In genomic region chr1:157292302-157292701, GRCh38 we compare ENCODE assay signal across 20 cellular contexts.
DNase-seq lines count a peak whose midpoint lies in the region; ATAC-seq and TF ChIP-seq lines count a peak whose summit lies in the region.
"Had no signal": no experiment of that assay in that cellular context is flagged by ENCODE, and none has a peak within 500 bp of the region (broad histone marks: within the 10 kb centered on the region; RNA-seq: fewer than 3 reads in every experiment).

No MANE protein-coding gene starts in this region.

- no peak overlapping the region for H3K9ac ChIP-seq in BLaER1 treated with 17β-estradiol and CSF1 and Interleukin-3, amounts not matched to agents 10 nM and 100 nM
- H3K9ac ChIP-seq in endodermal cell (ENCODE audit: extremely low read depth, low read length, poor library complexity, severe bottlenecking) (no peak overlapping the region), Karpas-422 (ENCODE audit: low read length) (no peak overlapping the region)

- no peaks in the 10 kb centered on the region for H3K9me3 ChIP-seq in right atrium auricular region
- H3K9me3 ChIP-seq in right cardiac atrium (ENCODE audit: control insufficient read depth, low read length) = no peaks in the 10 kb centered on the region
- peaks cover 0 to 16% (median 7%) of the 10 kb centered on the region in 11 experiments; a peak in 9 of 22 replicates for H3K9me3 ChIP-seq in BLaER1 treated with 17β-estradiol and CSF1 and Interleukin-3, amounts not matched to agents 10 nM and 100 nM (replicated peaks in 1 of 11)
- no peaks in the 10 kb centered on the region for H3K9me3 ChIP-seq in endodermal cell (ENCODE audit: control insufficient read depth, low read length)
- no peaks in the 10 kb centered on the region for H3K9me3 ChIP-seq in Karpas-422 (ENCODE audit: low read length)
- H3K9me3 ChIP-seq: A549, BE2C had no signal

- peaks cover 22% of the 10 kb centered on the region for H3K27me3 Mint-ChIP-seq in endodermal cell (ENCODE audit: insufficient read depth)

- no peaks in the 10 kb centered on the region for H3K9me2 ChIP-seq in Karpas-422 (replicated peaks; ENCODE audit: insufficient read depth, low read length)

- no peak for ATAC-seq in right cardiac atrium
- no peak for ATAC-seq in HG03108 (IDR thresholded peaks at IDR 0.05; ENCODE audit: unreplicated experiment)
- ATAC-seq: A549; CD8-positive, alpha-beta T cell; HCT116 had no signal

- no peaks in the 10 kb centered on the region for H3K9me3 Mint-ChIP-seq in endodermal cell
- H3K9me3 Mint-ChIP-seq: CD8-positive, alpha-beta T cell had no signal

- H3K4me1 ChIP-seq in right atrium auricular region (no peaks in the 10 kb centered on the region), right cardiac atrium (ENCODE audit: control insufficient read depth, insufficient read depth, low read length) (no peaks in the 10 kb centered on the region), endodermal cell (ENCODE audit: control insufficient read depth, insufficient read depth, low read length) (no peaks in the 10 kb centered on the region), Karpas-422 (ENCODE audit: low read length) (no peaks in the 10 kb centered on the region)
- H3K4me1 ChIP-seq in BLaER1 treated with 17β-estradiol and CSF1 and Interleukin-3, amounts not matched to agents 10 nM and 100 nM = peaks cover 9 to 53% (median 45%) of the 10 kb centered on the region in 10 experiments
- H3K4me1 ChIP-seq: A549, BE2C had no signal

- no peak overlapping the region for H3K27ac Mint-ChIP-seq in endodermal cell
- H3K27ac Mint-ChIP-seq: CD4-positive, CD25-positive, alpha-beta regulatory T cell; CD8-positive, alpha-beta T cell had no signal

- H3K4me3 ChIP-seq in right atrium auricular region (no peak overlapping the region), right cardiac atrium (ENCODE audit: low read length) (no peak overlapping the region), endodermal cell (ENCODE audit: low read length) (no peak overlapping the region), Karpas-422 (ENCODE audit: low read length) (no peak overlapping the region), H7 (ENCODE audit: insufficient read depth, low read depth, low read length) (no peak overlapping the region)
- no peak overlapping the region for H3K4me3 ChIP-seq in BLaER1 treated with 17β-estradiol and CSF1 and Interleukin-3, amounts not matched to agents 10 nM and 100 nM
- H3K4me3 ChIP-seq: A549 had no signal

- H3K27ac ChIP-seq in right atrium auricular region = no peak overlapping the region
- H3K27ac ChIP-seq in right cardiac atrium (ENCODE audit: low read length) = no peak overlapping the region
- no peak overlapping the region for H3K27ac ChIP-seq in BLaER1 treated with 17β-estradiol and CSF1 and Interleukin-3, amounts not matched to agents 10 nM and 100 nM
- H3K27ac ChIP-seq in endodermal cell (ENCODE audit: low read depth, low read length) = no peak overlapping the region
- no peak overlapping the region for H3K27ac ChIP-seq in Karpas-422 (ENCODE audit: low read length)
- H3K27ac ChIP-seq: A549, C4-2B had no signal

- H3K79me2 ChIP-seq in Karpas-422 (ENCODE audit: low read length) = no peaks in the 10 kb centered on the region

- intact Hi-C loops in right cardiac atrium (cut with DNase I) = no loop called here

- H4K20me1 ChIP-seq in BLaER1 treated with 17β-estradiol and CSF1 and Interleukin-3, amounts not matched to agents 10 nM and 100 nM = no peaks in the 10 kb centered on the region; a peak in 1 of 22 replicates
- H4K20me1 ChIP-seq in Karpas-422 (ENCODE audit: insufficient read depth, low read depth, low read length) = no peaks in the 10 kb centered on the region

- no peaks in the 10 kb centered on the region for H3K36me3 ChIP-seq in right atrium auricular region
- H3K36me3 ChIP-seq in BLaER1 treated with 17β-estradiol and CSF1 and Interleukin-3, amounts not matched to agents 10 nM and 100 nM = no peaks in the 10 kb centered on the region
- H3K36me3 ChIP-seq in endodermal cell (ENCODE audit: control insufficient read depth, insufficient read depth, low read length) = no peaks in the 10 kb centered on the region
- H3K36me3 ChIP-seq in Karpas-422 (ENCODE audit: insufficient read depth, low read length) = no peaks in the 10 kb centered on the region
- H3K36me3 ChIP-seq in H7 (replicated peaks; ENCODE audit: control insufficient read depth, insufficient read depth, low read length) = no peaks in the 10 kb centered on the region
- H3K36me3 ChIP-seq: BE2C had no signal

- H3K4me1 Mint-ChIP-seq in endodermal cell = no peaks in the 10 kb centered on the region
- H3K4me1 Mint-ChIP-seq: CD4-positive, CD25-positive, alpha-beta regulatory T cell had no signal

- 80% methylated on average over 6 of the region's 6 CpGs for WGBS in right cardiac atrium
- 91 to 92% methylated on average over 4 to 6 of the region's 6 CpGs for WGBS in endodermal cell (ENCODE audit: insufficient coverage in 1 of 2, insufficient read length in 1 of 2), 2 experiments

- no peak overlapping the region for H2AFZ ChIP-seq in Karpas-422 (ENCODE audit: low read length)

- H3K4me3 Mint-ChIP-seq in endodermal cell = no peak overlapping the region
- H3K4me3 Mint-ChIP-seq: CD4-positive, CD25-positive, alpha-beta regulatory T cell; CD8-positive, alpha-beta T cell had no signal

- H3K36me3 Mint-ChIP-seq in endodermal cell (ENCODE audit: low read depth) = no peaks in the 10 kb centered on the region
- H3K36me3 Mint-ChIP-seq: CD4-positive, CD25-positive, alpha-beta regulatory T cell; CD8-positive, alpha-beta T cell had no signal

- H3K4me2 ChIP-seq in BLaER1 treated with 17β-estradiol and CSF1 and Interleukin-3, amounts not matched to agents 10 nM and 100 nM = peak overlapping the region in 6 of 11 experiments; percentile 34 to 64 (median 54); a peak in 10 of 22 replicates
- H3K4me2 ChIP-seq in Karpas-422 (ENCODE audit: low read depth, low read length, poor library complexity, severe bottlenecking) = no peak overlapping the region
- H3K4me2 ChIP-seq: A549 had no signal

- H3K27me3 ChIP-seq in right atrium auricular region (no peaks in the 10 kb centered on the region), right cardiac atrium (ENCODE audit: control insufficient read depth, insufficient read depth) (no peaks in the 10 kb centered on the region), endodermal cell (ENCODE audit: control insufficient read depth, insufficient read depth, low read length, poor library complexity, severe bottlenecking) (no peaks in the 10 kb centered on the region), Karpas-422 (ENCODE audit: low read length) (no peaks in the 10 kb centered on the region), H7 (ENCODE audit: control insufficient read depth, insufficient read depth, low read length) (peaks cover 3% of the 10 kb centered on the region; the same call in 1 of the 2 replicates)
- no peaks in the 10 kb centered on the region for H3K27me3 ChIP-seq in BLaER1 treated with 17β-estradiol and CSF1 and Interleukin-3, amounts not matched to agents 10 nM and 100 nM

- no peak for TF ChIP-seq CTCF in right atrium auricular region (IDR thresholded peaks at IDR 0.05)
- no peak for TF ChIP-seq CTCF in endodermal cell (conservative IDR thresholded peaks at IDR 0.05)

- peak; percentile 52 for DNase-seq in right atrium auricular region (ENCODE audit: low spot score)
- DNase-seq in right cardiac atrium = no peak
- peak; percentile 17 for DNase-seq in endodermal cell
- DNase-seq in Karpas-422 = no peak
- no peak for DNase-seq in H7
- DNase-seq: 8988T; ACHN; AML-193; BE2C; Caco-2; CD4-positive, CD25-positive, alpha-beta regulatory T cell; CD8-positive, alpha-beta T cell; DMS153; DND-41; GOT3 had no signal

Comparison
In these comparisons a context has a peak if more than half of its experiments do, and no peak if none do; other contexts are left out.
1. DNase-seq: peak in right atrium auricular region (single experiment) and endodermal cell (single experiment); none in right cardiac atrium (0 of 3), Karpas-422 (single experiment) and H7 (single experiment).